Comparison of ENCODE assay signal across 10 cellular contexts in the genomic region with DNA sequence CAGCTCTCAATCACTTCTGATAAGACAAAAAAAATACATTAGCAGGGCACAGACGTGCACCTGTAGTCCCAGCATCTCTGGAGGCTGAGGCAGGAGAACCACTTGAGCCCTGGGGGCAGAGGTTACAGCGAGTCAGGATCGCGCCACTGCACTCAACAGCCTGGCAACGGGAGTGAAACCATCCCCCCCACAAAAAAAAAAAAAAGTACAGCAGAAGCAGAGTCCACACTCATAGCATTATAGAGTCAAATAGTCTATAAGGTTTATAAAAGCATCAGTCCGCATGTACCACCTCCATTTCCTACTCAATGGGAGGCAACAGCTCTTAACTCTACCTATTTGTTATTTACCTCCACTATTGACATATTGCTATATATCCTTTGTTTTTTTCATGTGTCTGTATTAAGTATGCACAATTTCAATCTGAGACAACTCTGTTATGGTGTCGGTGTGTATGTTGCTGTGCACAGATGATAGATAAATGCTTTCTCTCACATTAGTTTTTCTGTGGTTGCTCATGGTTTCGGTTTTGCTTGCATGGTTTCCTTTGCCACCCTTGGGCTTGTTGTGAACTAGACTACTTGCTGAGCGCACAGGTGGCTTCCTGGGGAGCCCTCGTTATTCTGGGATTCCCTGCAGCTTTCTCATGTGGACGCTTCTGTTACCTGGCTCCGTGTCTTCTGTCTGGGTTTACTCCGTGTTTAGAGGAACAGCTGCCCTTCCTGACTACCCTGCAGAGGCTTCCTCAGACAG. TPM values are rescaled to one million over a fixed set of nuclear protein-coding genes. Genes with fewer than 3 reads are reported as not detected.
A peak's percentile ranks its signal among the peaks of the same experiment; 100 is the strongest.
DNase-seq lines count a peak whose midpoint lies in the region; ATAC-seq, FAIRE-seq and TF ChIP-seq lines count a peak whose summit lies in the region.
"Had no signal": no experiment of that assay in that cellular context is flagged by ENCODE, and none has a peak within 500 bp of the region (broad histone marks: within the 10 kb centered on the region; RNA-seq: fewer than 3 reads in every experiment).

No MANE protein-coding gene starts in this region.

- 92 to 98% methylated on average over 8 to 13 of the region's 13 CpGs for WGBS in endodermal cell (ENCODE audit: insufficient coverage in 1 of 2, insufficient read length in 1 of 2), 2 experiments
- WGBS in tibial nerve, 2 donors = 73 to 80% methylated on average over 13 of the region's 13 CpGs
- 64 to 76% (median 74%) methylated on average over 13 of the region's 13 CpGs for WGBS in adrenal gland, 4 donors

- H3K27ac Mint-ChIP-seq in activated naive CD4-positive, alpha-beta T cell treated with anti-CD3 and anti-CD28 coated beads, Interleukin-2, amount 10 ng/mL, durations not matched to agents 7 days and 5 days = peak overlapping the region; percentile 25
- H3K27ac Mint-ChIP-seq in stimulated activated naive B cell treated with anti-CD40 and anti-IgM and Interleukin-4, amounts not matched to agents 10 μg/mL and 1 μg/mL and 100 μg/mL, for 72 hours = no peak overlapping the region
- no peak overlapping the region for H3K27ac Mint-ChIP-seq in endodermal cell

- peaks cover 10% of the 10 kb centered on the region for H3K36me3 ChIP-seq in endodermal cell (ENCODE audit: control insufficient read depth, insufficient read depth, low read length)
- peaks cover 0 to 61% (median 0%) of the 10 kb centered on the region in 3 donors for H3K36me3 ChIP-seq in tibial nerve
- H3K36me3 ChIP-seq in adrenal gland (replicated peaks in 1 of 2) = no peaks in the 10 kb centered on the region

- no peak overlapping the region for H3K27ac ChIP-seq in endodermal cell (ENCODE audit: low read depth, low read length)
- no peak overlapping the region for H3K27ac ChIP-seq in tibial nerve
- no peak overlapping the region for H3K27ac ChIP-seq in adrenal gland
- H3K27ac ChIP-seq: neutrophil had no signal

- no peaks in the 10 kb centered on the region for H3K9me3 Mint-ChIP-seq in activated naive CD4-positive, alpha-beta T cell treated with anti-CD3 and anti-CD28 coated beads, Interleukin-2, amount 10 ng/mL, durations not matched to agents 7 days and 5 days
- no peaks in the 10 kb centered on the region for H3K9me3 Mint-ChIP-seq in stimulated activated naive B cell treated with anti-CD40 and anti-IgM and Interleukin-4, amounts not matched to agents 10 μg/mL and 1 μg/mL and 100 μg/mL, for 72 hours
- no peaks in the 10 kb centered on the region for H3K9me3 Mint-ChIP-seq in endodermal cell

- H3K36me3 Mint-ChIP-seq in activated naive CD4-positive, alpha-beta T cell treated with anti-CD3 and anti-CD28 coated beads, Interleukin-2, amount 10 ng/mL, durations not matched to agents 7 days and 5 days = no peaks in the 10 kb centered on the region
- no peaks in the 10 kb centered on the region for H3K36me3 Mint-ChIP-seq in stimulated activated naive B cell treated with anti-CD40 and anti-IgM and Interleukin-4, amounts not matched to agents 10 μg/mL and 1 μg/mL and 100 μg/mL, for 72 hours
- peaks cover 27% of the 10 kb centered on the region for H3K36me3 Mint-ChIP-seq in endodermal cell (ENCODE audit: low read depth)

- intact Hi-C loops in adrenal gland (cut with DNase I) = no loop called here

- TF ChIP-seq EP300 in tibial nerve (IDR thresholded peaks at IDR 0.05) = no peak

- H3K9me3 ChIP-seq in endodermal cell (ENCODE audit: control insufficient read depth, low read length) (no peaks in the 10 kb centered on the region), tibial nerve (no peaks in the 10 kb centered on the region), adrenal gland (replicated peaks in 1 of 3) (no peaks in the 10 kb centered on the region)
- H3K9me3 ChIP-seq: neutrophil had no signal

- H3K27me3 ChIP-seq in endodermal cell (ENCODE audit: control insufficient read depth, insufficient read depth, low read length, poor library complexity, severe bottlenecking) = no peaks in the 10 kb centered on the region
- no peaks in the 10 kb centered on the region for H3K27me3 ChIP-seq in tibial nerve
- H3K27me3 ChIP-seq in adrenal gland = no peaks in the 10 kb centered on the region
- H3K27me3 ChIP-seq: neutrophil had no signal

- DNase-seq in GM12892 (ENCODE audit: insufficient read length) (peak; percentile 59), MV-4-11 (lab: John Stamatoyannopoulos, UW) (peak; percentile 20), endodermal cell (no peak), tibial nerve (ENCODE audit: low spot score in 2 of 2) (no peak), adrenal gland (no peak)
- peak; percentile 74 for DNase-seq in activated naive CD4-positive, alpha-beta T cell treated with anti-CD3 and anti-CD28 coated beads, Interleukin-2, amount 10 ng/mL, durations not matched to agents 7 days and 5 days
- no peak for DNase-seq in stimulated activated naive B cell treated with anti-CD40 and anti-IgM and Interleukin-4, amounts not matched to agents 10 μg/mL and 1 μg/mL and 100 μg/mL, for 72 hours

- no peak overlapping the region for H3K4me3 ChIP-seq in endodermal cell (ENCODE audit: low read length)
- H3K4me3 ChIP-seq in tibial nerve = no peak overlapping the region
- no peak overlapping the region for H3K4me3 ChIP-seq in adrenal gland

- peaks cover 23% of the 10 kb centered on the region for H3K4me1 Mint-ChIP-seq in activated naive CD4-positive, alpha-beta T cell treated with anti-CD3 and anti-CD28 coated beads, Interleukin-2, amount 10 ng/mL, durations not matched to agents 7 days and 5 days
- H3K4me1 Mint-ChIP-seq in stimulated activated naive B cell treated with anti-CD40 and anti-IgM and Interleukin-4, amounts not matched to agents 10 μg/mL and 1 μg/mL and 100 μg/mL, for 72 hours = peaks cover 7 to 14% of the 10 kb centered on the region in 2 donors
- H3K4me1 Mint-ChIP-seq in endodermal cell = no peaks in the 10 kb centered on the region

- no peak for TF ChIP-seq CTCF in endodermal cell (conservative IDR thresholded peaks at IDR 0.05)
- no peak for TF ChIP-seq CTCF in tibial nerve (IDR thresholded peaks at IDR 0.05)
- TF ChIP-seq CTCF in adrenal gland (IDR thresholded peaks at IDR 0.05) = no peak

- no peak for TF ChIP-seq POLR2A in GM12892 (IDR thresholded peaks at IDR 0.05; ENCODE audit: low read depth, low read length)
- no peak for TF ChIP-seq POLR2A in tibial nerve (IDR thresholded peaks at IDR 0.05)
- no peak for TF ChIP-seq POLR2A in adrenal gland (IDR thresholded peaks at IDR 0.05)

- ATAC-seq in GM21576 (IDR thresholded peaks at IDR 0.05; ENCODE audit: unreplicated experiment) = peak; percentile 94
- ATAC-seq in stimulated activated naive B cell treated with anti-CD40 and anti-IgM and Interleukin-4, amounts not matched to agents 10 μg/mL and 1 μg/mL and 100 μg/mL, for 72 hours (replicated peaks) = peak; percentile 89 to 93

- H3K27me3 Mint-ChIP-seq in activated naive CD4-positive, alpha-beta T cell treated with anti-CD3 and anti-CD28 coated beads, Interleukin-2, amount 10 ng/mL, durations not matched to agents 7 days and 5 days = peaks cover 65% of the 10 kb centered on the region
- no peaks in the 10 kb centered on the region for H3K27me3 Mint-ChIP-seq in stimulated activated naive B cell treated with anti-CD40 and anti-IgM and Interleukin-4, amounts not matched to agents 10 μg/mL and 1 μg/mL and 100 μg/mL, for 72 hours
- no peaks in the 10 kb centered on the region for H3K27me3 Mint-ChIP-seq in endodermal cell (ENCODE audit: insufficient read depth)

- CTCF ChIA-PET in activated naive CD4-positive, alpha-beta T cell treated with anti-CD3 and anti-CD28 coated beads, Interleukin-2, amount 10 ng/mL, durations not matched to agents 7 days and 5 days (lab: Charles Lee) = no interaction called here

- peak; percentile 98 for FAIRE-seq in GM12892 (lab: Jason Lieb, UNC)
- FAIRE-seq: astrocyte had no signal

- H3K4me1 ChIP-seq in endodermal cell (ENCODE audit: control insufficient read depth, insufficient read depth, low read length) = no peaks in the 10 kb centered on the region
- H3K4me1 ChIP-seq in tibial nerve = peaks cover 0 to 10% (median 0%) of the 10 kb centered on the region in 4 donors
- H3K4me1 ChIP-seq in adrenal gland (replicated peaks in 1 of 2) = no peaks in the 10 kb centered on the region

- no peak overlapping the region for H3K9ac ChIP-seq in endodermal cell (ENCODE audit: extremely low read depth, low read length, poor library complexity, severe bottlenecking)

- peak overlapping the region; percentile 1 for H3K4me3 Mint-ChIP-seq in activated naive CD4-positive, alpha-beta T cell treated with anti-CD3 and anti-CD28 coated beads, Interleukin-2, amount 10 ng/mL, durations not matched to agents 7 days and 5 days
- peak overlapping the region; percentile 33 to 61 for H3K4me3 Mint-ChIP-seq in stimulated activated naive B cell treated with anti-CD40 and anti-IgM and Interleukin-4, amounts not matched to agents 10 μg/mL and 1 μg/mL and 100 μg/mL, for 72 hours
- H3K4me3 Mint-ChIP-seq in endodermal cell = no peak overlapping the region

RNA-seq across cellular contexts. Expression of a gene that starts 40.4 kb away (rescaled TPM):
- 0.34 TPM for polyA plus RNA-seq in GM12892 (2012; ENCODE audit: missing spikeins)
- total RNA-seq in endodermal cell = 10 to 100 TPM; 13.2 to 18.9 TPM
- 5.6 TPM for polyA plus RNA-seq in endodermal cell (2013, experiment 1 of 2)
- 5.0 TPM for polyA plus RNA-seq in endodermal cell (2013, experiment 2 of 2)
- 10 to 100 TPM; 71.1 to 98.4 (median 75.6) TPM for total RNA-seq in tibial nerve
- total RNA-seq in adrenal gland = 10 to 100 TPM in 1 of 8 donors, 1 to 10 TPM in 7; 1.0 to 16.6 (median 4.5) TPM
- 1 to 10 TPM in 2 of 3 donors, under 1 TPM in 1; 0.82 to 1.7 (median 1.5) TPM for polyA plus RNA-seq in adrenal gland

Comparison
In these comparisons a context has a peak if more than half of its experiments do, and no peak if none do; other contexts are left out.
1. DNase-seq: peak in GM12892 (single experiment), MV-4-11 (single experiment) and activated naive CD4-positive, alpha-beta T cell treated with anti-CD3 and anti-CD28 coated beads, Interleukin-2, amount 10 ng/mL, durations not matched to agents 7 days and 5 days (single experiment); none in stimulated activated naive B cell treated with anti-CD40 and anti-IgM and Interleukin-4, amounts not matched to agents 10 μg/mL and 1 μg/mL and 100 μg/mL, for 72 hours (single experiment), endodermal cell (single experiment), tibial nerve (0 of 2) and adrenal gland (0 of 7).